Comparison of ENCODE assay signal across 1 cellular context in the genomic region with DNA sequence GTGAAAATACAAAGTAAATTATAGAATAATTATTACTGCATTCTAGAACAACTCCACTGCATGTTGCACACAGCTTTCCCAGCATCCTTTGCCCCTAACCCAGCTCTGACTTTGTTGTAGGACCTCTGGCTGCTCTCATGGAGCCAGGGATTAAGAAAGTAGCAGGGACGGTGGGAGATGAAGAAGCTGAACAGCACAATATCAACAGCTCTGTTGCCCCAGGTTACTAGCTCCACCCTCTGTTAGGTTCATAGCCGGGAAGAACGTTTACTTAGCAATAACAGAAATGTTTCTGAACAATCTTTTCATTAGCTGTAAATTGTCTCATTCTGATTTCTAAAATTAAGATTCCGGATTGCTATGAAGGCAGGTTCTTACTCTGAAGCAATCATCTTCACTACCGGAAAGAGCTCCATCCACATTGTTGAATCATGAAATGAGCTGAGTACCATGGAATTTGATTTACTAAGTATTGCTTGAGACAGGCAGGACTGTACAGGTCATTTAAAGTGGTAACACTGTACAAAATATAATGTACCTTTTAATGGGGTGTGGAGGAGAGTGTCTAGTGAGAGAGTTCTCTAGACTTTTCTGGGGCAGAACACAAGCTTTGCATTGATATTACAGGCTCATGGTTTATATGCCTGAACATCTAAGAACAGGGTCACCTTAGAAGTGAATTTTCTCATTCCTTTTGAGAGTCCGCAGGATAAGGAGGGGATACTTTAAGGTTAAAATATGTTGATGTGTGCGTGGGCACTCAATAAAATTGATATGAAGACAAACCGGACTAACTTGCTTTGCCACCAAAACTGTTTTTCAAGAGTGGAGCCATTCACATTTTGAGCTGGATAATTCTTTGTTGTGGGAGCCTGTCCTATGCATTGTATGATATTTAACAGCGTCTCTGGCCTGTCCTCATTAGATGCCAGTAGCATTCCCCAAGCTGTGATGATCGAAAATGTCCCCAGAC.
TF ChIP-seq lines count a peak whose summit lies in the region.

No MANE protein-coding gene starts in this region.

TF ChIP-seq in GM23338, 12 proteins besides CTCF, POLR2A, EP300 and RAD21 (continued from another document):
- TF ChIP-seq, protein P1, sequence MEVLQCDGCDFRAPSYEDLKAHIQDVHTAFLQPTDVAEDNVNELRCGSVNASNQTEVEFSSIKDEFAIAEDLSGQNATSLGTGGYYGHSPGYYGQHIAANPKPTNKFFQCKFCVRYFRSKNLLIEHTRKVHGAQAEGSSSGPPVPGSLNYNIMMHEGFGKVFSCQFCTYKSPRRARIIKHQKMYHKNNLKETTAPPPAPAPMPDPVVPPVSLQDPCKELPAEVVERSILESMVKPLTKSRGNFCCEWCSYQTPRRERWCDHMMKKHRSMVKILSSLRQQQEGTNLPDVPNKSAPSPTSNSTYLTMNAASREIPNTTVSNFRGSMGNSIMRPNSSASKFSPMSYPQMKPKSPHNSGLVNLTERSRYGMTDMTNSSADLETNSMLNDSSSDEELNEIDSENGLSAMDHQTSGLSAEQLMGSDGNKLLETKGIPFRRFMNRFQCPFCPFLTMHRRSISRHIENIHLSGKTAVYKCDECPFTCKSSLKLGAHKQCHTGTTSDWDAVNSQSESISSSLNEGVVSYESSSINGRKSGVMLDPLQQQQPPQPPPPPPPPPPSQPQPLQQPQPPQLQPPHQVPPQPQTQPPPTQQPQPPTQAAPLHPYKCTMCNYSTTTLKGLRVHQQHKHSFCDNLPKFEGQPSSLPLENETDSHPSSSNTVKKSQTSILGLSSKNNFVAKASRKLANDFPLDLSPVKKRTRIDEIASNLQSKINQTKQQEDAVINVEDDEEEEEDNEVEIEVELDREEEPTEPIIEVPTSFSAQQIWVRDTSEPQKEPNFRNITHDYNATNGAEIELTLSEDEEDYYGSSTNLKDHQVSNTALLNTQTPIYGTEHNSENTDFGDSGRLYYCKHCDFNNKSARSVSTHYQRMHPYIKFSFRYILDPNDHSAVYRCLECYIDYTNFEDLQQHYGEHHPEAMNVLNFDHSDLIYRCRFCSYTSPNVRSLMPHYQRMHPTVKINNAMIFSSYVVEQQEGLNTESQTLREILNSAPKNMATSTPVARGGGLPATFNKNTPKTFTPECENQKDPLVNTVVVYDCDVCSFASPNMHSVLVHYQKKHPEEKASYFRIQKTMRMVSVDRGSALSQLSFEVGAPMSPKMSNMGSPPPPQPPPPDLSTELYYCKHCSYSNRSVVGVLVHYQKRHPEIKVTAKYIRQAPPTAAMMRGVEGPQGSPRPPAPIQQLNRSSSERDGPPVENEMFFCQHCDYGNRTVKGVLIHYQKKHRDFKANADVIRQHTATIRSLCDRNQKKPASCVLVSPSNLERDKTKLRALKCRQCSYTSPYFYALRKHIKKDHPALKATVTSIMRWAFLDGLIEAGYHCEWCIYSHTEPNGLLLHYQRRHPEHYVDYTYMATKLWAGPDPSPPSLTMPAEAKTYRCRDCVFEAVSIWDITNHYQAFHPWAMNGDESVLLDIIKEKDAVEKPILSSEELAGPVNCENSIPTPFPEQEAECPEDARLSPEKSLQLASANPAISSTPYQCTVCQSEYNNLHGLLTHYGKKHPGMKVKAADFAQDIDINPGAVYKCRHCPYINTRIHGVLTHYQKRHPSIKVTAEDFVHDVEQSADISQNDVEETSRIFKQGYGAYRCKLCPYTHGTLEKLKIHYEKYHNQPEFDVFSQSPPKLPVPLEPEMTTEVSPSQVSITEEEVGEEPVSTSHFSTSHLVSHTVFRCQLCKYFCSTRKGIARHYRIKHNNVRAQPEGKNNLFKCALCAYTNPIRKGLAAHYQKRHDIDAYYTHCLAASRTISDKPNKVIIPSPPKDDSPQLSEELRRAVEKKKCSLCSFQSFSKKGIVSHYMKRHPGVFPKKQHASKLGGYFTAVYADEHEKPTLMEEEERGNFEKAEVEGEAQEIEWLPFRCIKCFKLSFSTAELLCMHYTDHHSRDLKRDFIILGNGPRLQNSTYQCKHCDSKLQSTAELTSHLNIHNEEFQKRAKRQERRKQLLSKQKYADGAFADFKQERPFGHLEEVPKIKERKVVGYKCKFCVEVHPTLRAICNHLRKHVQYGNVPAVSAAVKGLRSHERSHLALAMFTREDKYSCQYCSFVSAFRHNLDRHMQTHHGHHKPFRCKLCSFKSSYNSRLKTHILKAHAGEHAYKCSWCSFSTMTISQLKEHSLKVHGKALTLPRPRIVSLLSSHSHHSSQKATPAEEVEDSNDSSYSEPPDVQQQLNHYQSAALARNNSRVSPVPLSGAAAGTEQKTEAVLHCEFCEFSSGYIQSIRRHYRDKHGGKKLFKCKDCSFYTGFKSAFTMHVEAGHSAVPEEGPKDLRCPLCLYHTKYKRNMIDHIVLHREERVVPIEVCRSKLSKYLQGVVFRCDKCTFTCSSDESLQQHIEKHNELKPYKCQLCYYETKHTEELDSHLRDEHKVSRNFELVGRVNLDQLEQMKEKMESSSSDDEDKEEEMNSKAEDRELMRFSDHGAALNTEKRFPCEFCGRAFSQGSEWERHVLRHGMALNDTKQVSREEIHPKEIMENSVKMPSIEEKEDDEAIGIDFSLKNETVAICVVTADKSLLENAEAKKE (CRISPR knock-in tag; IDR thresholded peaks at IDR 0.05) = no peak
- no peak for TF ChIP-seq ZNF331 (CRISPR knock-in tag; IDR thresholded peaks at IDR 0.05; ENCODE audit: low read depth)
- TF ChIP-seq, protein P2, sequence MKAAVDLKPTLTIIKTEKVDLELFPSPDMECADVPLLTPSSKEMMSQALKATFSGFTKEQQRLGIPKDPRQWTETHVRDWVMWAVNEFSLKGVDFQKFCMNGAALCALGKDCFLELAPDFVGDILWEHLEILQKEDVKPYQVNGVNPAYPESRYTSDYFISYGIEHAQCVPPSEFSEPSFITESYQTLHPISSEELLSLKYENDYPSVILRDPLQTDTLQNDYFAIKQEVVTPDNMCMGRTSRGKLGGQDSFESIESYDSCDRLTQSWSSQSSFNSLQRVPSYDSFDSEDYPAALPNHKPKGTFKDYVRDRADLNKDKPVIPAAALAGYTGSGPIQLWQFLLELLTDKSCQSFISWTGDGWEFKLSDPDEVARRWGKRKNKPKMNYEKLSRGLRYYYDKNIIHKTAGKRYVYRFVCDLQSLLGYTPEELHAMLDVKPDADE (IDR thresholded peaks at IDR 0.05) = no peak
- TF ChIP-seq ZNF114 (CRISPR knock-in tag; IDR thresholded peaks at IDR 0.05) = no peak
- no peak for TF ChIP-seq CREB1 (CRISPR knock-in tag; IDR thresholded peaks at IDR 0.05; ENCODE audit: low read depth)
- no peak for TF ChIP-seq POLR2AphosphoS5 (IDR thresholded peaks at IDR 0.05; ENCODE audit: low read depth)
- no peak for TF ChIP-seq EZH2phosphoT487 (IDR thresholded peaks at IDR 0.05; ENCODE audit: unreplicated experiment)
- TF ChIP-seq JUNB (IDR thresholded peaks at IDR 0.05; ENCODE audit: unreplicated experiment) = no peak
- TF ChIP-seq STAT1 (IDR thresholded peaks at IDR 0.05; ENCODE audit: unreplicated experiment) = no peak
